ENCODE assay signal across 14 cellular contexts in the genomic region with DNA sequence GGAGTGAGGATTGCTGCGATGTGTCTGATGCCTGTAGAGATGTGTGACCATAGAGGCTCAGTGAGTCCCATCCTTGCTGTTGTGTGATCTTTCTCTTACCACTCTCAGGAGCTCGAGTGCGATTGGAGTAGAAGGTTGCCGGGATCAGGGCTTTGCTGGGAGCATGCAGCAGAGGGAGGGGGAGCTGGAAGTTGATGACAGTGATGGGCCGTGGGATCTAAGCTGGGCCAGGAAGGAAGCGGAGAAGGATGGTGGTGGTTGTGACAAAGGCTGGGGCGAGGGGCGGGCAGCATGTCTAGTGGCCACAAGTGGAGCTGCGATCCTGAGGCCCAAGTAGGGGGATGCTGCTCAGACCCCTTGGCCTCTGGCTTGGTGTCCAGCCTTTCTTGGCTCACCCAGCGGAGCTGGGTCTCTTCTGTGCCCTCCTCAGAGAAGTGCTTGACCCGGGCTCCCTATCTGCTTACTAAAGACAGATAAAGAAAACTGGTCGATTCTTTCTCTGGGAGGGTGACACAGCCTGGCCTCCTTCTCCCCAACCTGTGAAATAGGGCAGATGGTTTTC.
DNase-seq lines count a peak whose midpoint lies in the region; ATAC-seq and TF ChIP-seq lines count a peak whose summit lies in the region.
"Had no signal": no experiment of that assay in that cellular context is flagged by ENCODE, and none has a peak within 500 bp of the region (broad histone marks: within the 10 kb centered on the region; RNA-seq: fewer than 3 reads in every experiment).

No MANE protein-coding gene starts in this region.

- H3K4me1 Mint-ChIP-seq in endodermal cell = peaks cover 19% of the 10 kb centered on the region
- H3K4me1 Mint-ChIP-seq in neural crest cell = peaks cover 5% of the 10 kb centered on the region
- H3K4me1 Mint-ChIP-seq: CD4-positive, alpha-beta memory T cell had no signal

- no peaks in the 10 kb centered on the region for H3K9me3 Mint-ChIP-seq in endodermal cell
- no peaks in the 10 kb centered on the region for H3K9me3 Mint-ChIP-seq in neural crest cell
- H3K9me3 Mint-ChIP-seq: CD4-positive, alpha-beta memory T cell had no signal

- ATAC-seq in lower lobe of right lung = no peak
- ATAC-seq: A549 had no signal

- H3K4me3 ChIP-seq in WERI-Rb-1 (ENCODE audit: low read depth, low read length) (no peak overlapping the region), endodermal cell (ENCODE audit: low read length) (no peak overlapping the region), H7 (ENCODE audit: insufficient read depth, low read depth, low read length) (no peak overlapping the region), lower lobe of right lung (no peak overlapping the region)
- H3K4me3 ChIP-seq: A549 had no signal

- TF ChIP-seq CTCF in WERI-Rb-1 (IDR thresholded peaks at IDR 0.05; ENCODE audit: low read depth, low read length) (0 out of 2 replicates have a peak, but pooled peaks have one; percentile 11), endodermal cell (conservative IDR thresholded peaks at IDR 0.05) (peak; percentile 52), neural crest cell (conservative IDR thresholded peaks at IDR 0.05) (no peak), lower lobe of right lung (IDR thresholded peaks at IDR 0.05) (no peak)

- H3K27me3 Mint-ChIP-seq in endodermal cell (ENCODE audit: insufficient read depth) (peaks cover 4% of the 10 kb centered on the region), neural crest cell (ENCODE audit: low read depth) (no peaks in the 10 kb centered on the region)

- no peak overlapping the region for H3K27ac ChIP-seq in WERI-Rb-1
- H3K27ac ChIP-seq in endodermal cell (ENCODE audit: low read depth, low read length) = no peak overlapping the region
- H3K27ac ChIP-seq in lower lobe of right lung = no peak overlapping the region
- H3K27ac ChIP-seq: A549, C4-2B, HL-60 had no signal

- WGBS in endodermal cell (ENCODE audit: insufficient coverage in 1 of 2, insufficient read length in 1 of 2), 2 experiments = 60 to 86% methylated on average over 2 to 12 of the region's 12 CpGs

- no peak overlapping the region for H3K9ac ChIP-seq in endodermal cell (ENCODE audit: extremely low read depth, low read length, poor library complexity, severe bottlenecking)

- H3K9me3 ChIP-seq in WERI-Rb-1 (ENCODE audit: severe bottlenecking) = no peaks in the 10 kb centered on the region
- H3K9me3 ChIP-seq in endodermal cell (ENCODE audit: control insufficient read depth, low read length) = no peaks in the 10 kb centered on the region
- no peaks in the 10 kb centered on the region for H3K9me3 ChIP-seq in lower lobe of right lung
- H3K9me3 ChIP-seq: A549, BE2C had no signal

- H3K27me3 ChIP-seq in WERI-Rb-1 (ENCODE audit: insufficient read depth, low read depth, severe bottlenecking) = no peaks in the 10 kb centered on the region
- H3K27me3 ChIP-seq in endodermal cell (ENCODE audit: control insufficient read depth, insufficient read depth, low read length, poor library complexity, severe bottlenecking) = no peaks in the 10 kb centered on the region
- H3K27me3 ChIP-seq in H7 (ENCODE audit: control insufficient read depth, insufficient read depth, low read length) = no peaks in the 10 kb centered on the region
- H3K27me3 ChIP-seq in lower lobe of right lung (ENCODE audit: low read depth) = peaks cover 7% of the 10 kb centered on the region

- H3K36me3 Mint-ChIP-seq in endodermal cell (ENCODE audit: low read depth) (no peaks in the 10 kb centered on the region), neural crest cell (ENCODE audit: low read depth) (peaks cover 3% of the 10 kb centered on the region)
- H3K36me3 Mint-ChIP-seq: CD4-positive, alpha-beta memory T cell had no signal

- DNase-seq in WERI-Rb-1 (no peak), endodermal cell (peak; percentile 62), neural crest cell (ENCODE audit: low read depth, low spot score) (no peak), dedifferentiated amniotic fluid mesenchymal stem cell (ENCODE audit: extremely low spot score) (no peak), H7 (no peak), lower lobe of right lung (no peak), NAMALWA (ENCODE audit: low spot score) (no peak)
- DNase-seq: BE2C; CD4-positive, alpha-beta memory T cell; DMS79 treated with DMSO at 0.1 percent for 48 hours; EL had no signal

- H3K4me1 ChIP-seq in endodermal cell (ENCODE audit: control insufficient read depth, insufficient read depth, low read length) (peaks cover 12% of the 10 kb centered on the region), lower lobe of right lung (no peaks in the 10 kb centered on the region)
- H3K4me1 ChIP-seq: A549, BE2C had no signal

- H3K36me3 ChIP-seq in WERI-Rb-1 = no peaks in the 10 kb centered on the region
- no peaks in the 10 kb centered on the region for H3K36me3 ChIP-seq in endodermal cell (ENCODE audit: control insufficient read depth, insufficient read depth, low read length)
- H3K36me3 ChIP-seq in H7 (replicated peaks; ENCODE audit: control insufficient read depth, insufficient read depth, low read length) = no peaks in the 10 kb centered on the region
- H3K36me3 ChIP-seq in lower lobe of right lung = no peaks in the 10 kb centered on the region
- H3K36me3 ChIP-seq: BE2C had no signal

- H3K4me3 Mint-ChIP-seq in endodermal cell (no peak overlapping the region), neural crest cell (no peak overlapping the region)
- H3K4me3 Mint-ChIP-seq: CD4-positive, alpha-beta memory T cell had no signal

- intact Hi-C loops in lower lobe of right lung (cut with DNase I) = no loop called here

- H3K27ac Mint-ChIP-seq in endodermal cell (no peak overlapping the region), neural crest cell (ENCODE audit: unreplicated experiment) (peak overlapping the region; percentile 90)
- H3K27ac Mint-ChIP-seq: CD4-positive, alpha-beta memory T cell had no signal

Comparison
In these comparisons a context has a peak if more than half of its experiments do, and no peak if none do; other contexts are left out.
1. CTCF ChIP-seq: peak in WERI-Rb-1 (single experiment) and endodermal cell (single experiment); none in neural crest cell (single experiment) and lower lobe of right lung (single experiment).